ENCODE assay signal across 22 cellular contexts in the genomic region with DNA sequence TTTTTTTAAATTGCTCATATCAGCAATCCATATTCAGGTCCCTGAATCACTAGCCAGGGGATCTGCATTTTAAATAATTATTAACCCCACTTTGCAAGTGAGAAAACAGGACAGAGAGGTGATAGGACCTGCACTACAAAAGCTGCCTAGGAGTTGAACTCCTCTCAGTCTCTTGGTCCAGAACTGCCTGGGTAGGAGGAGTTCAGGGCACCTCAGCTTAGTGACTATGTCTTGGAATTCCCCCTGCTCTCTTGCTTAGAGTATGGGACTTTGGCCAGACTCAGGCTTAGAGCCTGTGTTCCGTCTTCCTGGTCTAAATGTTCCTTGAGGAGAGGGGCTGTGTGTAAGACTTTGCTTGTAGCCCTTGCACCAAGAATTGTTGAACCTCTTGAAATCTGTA.
DNase-seq lines count a peak whose midpoint lies in the region; ATAC-seq and TF ChIP-seq lines count a peak whose summit lies in the region.
"Had no signal": no experiment of that assay in that cellular context is flagged by ENCODE, and none has a peak within 500 bp of the region (broad histone marks: within the 10 kb centered on the region; RNA-seq: fewer than 3 reads in every experiment).

No MANE protein-coding gene starts in this region.

- H3K4me1 ChIP-seq in vagina = no peaks in the 10 kb centered on the region
- H3K4me1 ChIP-seq: A549; BE2C; BLaER1 treated with 17β-estradiol and CSF1 and Interleukin-3, amounts not matched to agents 10 nM and 100 nM had no signal

- H3K4me1 Mint-ChIP-seq in stimulated activated naive CD8-positive, alpha-beta T cell treated with anti-CD3 and anti-CD28 coated beads, Interleukin-15, amount 100 ng/mL, for 72 hours = no peaks in the 10 kb centered on the region
- no peaks in the 10 kb centered on the region for H3K4me1 Mint-ChIP-seq in activated CD4-positive, alpha-beta T cell treated with anti-CD3 and anti-CD28 coated beads, Interleukin-2, amount 10 ng/mL, durations not matched to agents 24 days and 14 days
- H3K4me1 Mint-ChIP-seq: CD14-positive monocyte had no signal

- H3K36me3 ChIP-seq in vagina = no peaks in the 10 kb centered on the region
- H3K36me3 ChIP-seq: BE2C; BLaER1 treated with 17β-estradiol and CSF1 and Interleukin-3, amounts not matched to agents 10 nM and 100 nM had no signal

- H3K27me3 ChIP-seq in vagina = no peaks in the 10 kb centered on the region
- H3K27me3 ChIP-seq: BE2C; BLaER1 treated with 17β-estradiol and CSF1 and Interleukin-3, amounts not matched to agents 10 nM and 100 nM had no signal

- TF ChIP-seq CTCF in GM12865 (IDR thresholded peaks at IDR 0.05; ENCODE audit: insufficient read depth, low read depth, low read length, missing control alignments) (no peak), vagina (IDR thresholded peaks at IDR 0.05) (no peak)

- intact Hi-C loops in activated CD4-positive, alpha-beta T cell treated with anti-CD3 and anti-CD28 coated beads, Interleukin-2, amount 10 ng/mL, durations not matched to agents 24 days and 14 days (cut with micrococcal nuclease) = no loop called here
- intact Hi-C loops in vagina (cut with DNase I) = no loop called here

- H3K9me3 ChIP-seq in vagina = no peaks in the 10 kb centered on the region
- H3K9me3 ChIP-seq: A549, BE2C had no signal

- H3K4me3 ChIP-seq in GM12865 (ENCODE audit: low read depth, low read length) (no peak overlapping the region), vagina (no peak overlapping the region)
- H3K4me3 ChIP-seq: A549; BLaER1 treated with 17β-estradiol and CSF1 and Interleukin-3, amounts not matched to agents 10 nM and 100 nM; GM23248 had no signal

- no peak overlapping the region for H3K27ac ChIP-seq in vagina
- H3K27ac ChIP-seq: A549; BLaER1 treated with 17β-estradiol and CSF1 and Interleukin-3, amounts not matched to agents 10 nM and 100 nM; GM23248 had no signal

- ATAC-seq in GM19463 (IDR thresholded peaks at IDR 0.05; ENCODE audit: unreplicated experiment) = peak; percentile 57
- ATAC-seq in stimulated activated naive CD8-positive, alpha-beta T cell treated with anti-CD3 and anti-CD28 coated beads, Interleukin-15, amount 100 ng/mL, for 72 hours = no peak
- no peak for ATAC-seq in GM18858 (IDR thresholded peaks at IDR 0.05; ENCODE audit: unreplicated experiment)
- ATAC-seq: A549 had no signal

- no peak overlapping the region for H3K27ac Mint-ChIP-seq in stimulated activated naive CD8-positive, alpha-beta T cell treated with anti-CD3 and anti-CD28 coated beads, Interleukin-15, amount 100 ng/mL, for 72 hours
- H3K27ac Mint-ChIP-seq in activated CD4-positive, alpha-beta T cell treated with anti-CD3 and anti-CD28 coated beads, Interleukin-2, amount 10 ng/mL, durations not matched to agents 24 days and 14 days = no peak overlapping the region
- H3K27ac Mint-ChIP-seq: CD14-positive monocyte; CD4-positive, alpha-beta T cell; CD8-positive, alpha-beta memory T cell had no signal

- no peaks in the 10 kb centered on the region for H3K9me3 Mint-ChIP-seq in stimulated activated naive CD8-positive, alpha-beta T cell treated with anti-CD3 and anti-CD28 coated beads, Interleukin-15, amount 100 ng/mL, for 72 hours
- H3K9me3 Mint-ChIP-seq in activated CD4-positive, alpha-beta T cell treated with anti-CD3 and anti-CD28 coated beads, Interleukin-2, amount 10 ng/mL, durations not matched to agents 24 days and 14 days = no peaks in the 10 kb centered on the region
- H3K9me3 Mint-ChIP-seq: CD4-positive, alpha-beta T cell had no signal

- no peak overlapping the region for H3K4me3 Mint-ChIP-seq in stimulated activated naive CD8-positive, alpha-beta T cell treated with anti-CD3 and anti-CD28 coated beads, Interleukin-15, amount 100 ng/mL, for 72 hours
- no peak overlapping the region for H3K4me3 Mint-ChIP-seq in activated CD4-positive, alpha-beta T cell treated with anti-CD3 and anti-CD28 coated beads, Interleukin-2, amount 10 ng/mL, durations not matched to agents 24 days and 14 days
- H3K4me3 Mint-ChIP-seq: CD14-positive monocyte; CD4-positive, alpha-beta T cell; CD8-positive, alpha-beta memory T cell had no signal

- TF ChIP-seq POLR2A in vagina (IDR thresholded peaks at IDR 0.05) = no peak

- H3K36me3 Mint-ChIP-seq in activated CD4-positive, alpha-beta T cell treated with anti-CD3 and anti-CD28 coated beads, Interleukin-2, amount 10 ng/mL, durations not matched to agents 24 days and 14 days (ENCODE audit: low read depth) = no peaks in the 10 kb centered on the region
- H3K36me3 Mint-ChIP-seq: CD14-positive monocyte; CD8-positive, alpha-beta memory T cell had no signal

- peak; percentile 5 for DNase-seq in GM12865 (ENCODE audit: low read depth)
- DNase-seq in kidney tubule cell (ENCODE audit: low spot score) = peak; percentile 48
- no peak for DNase-seq in stimulated activated naive CD8-positive, alpha-beta T cell treated with anti-CD3 and anti-CD28 coated beads, Interleukin-15, amount 100 ng/mL, for 72 hours
- DNase-seq in activated CD4-positive, alpha-beta T cell treated with anti-CD3 and anti-CD28 coated beads, Interleukin-2, amount 10 ng/mL, durations not matched to agents 24 days and 14 days = no peak
- no peak for DNase-seq in vagina (ENCODE audit: extremely low spot score in 2 of 2)
- DNase-seq: 8988T; ACHN; AML-193; BE2C; CD4-positive, alpha-beta T cell; CD8-positive, alpha-beta memory T cell; DMS 273 treated with DMSO at 0.1 percent for 48 hours; DMS79; GF-D8; GM23248; H7; HCEC 1CT had no signal

- H3K27me3 Mint-ChIP-seq in stimulated activated naive CD8-positive, alpha-beta T cell treated with anti-CD3 and anti-CD28 coated beads, Interleukin-15, amount 100 ng/mL, for 72 hours = peaks cover 27% of the 10 kb centered on the region
- peaks cover 2% of the 10 kb centered on the region for H3K27me3 Mint-ChIP-seq in activated CD4-positive, alpha-beta T cell treated with anti-CD3 and anti-CD28 coated beads, Interleukin-2, amount 10 ng/mL, durations not matched to agents 24 days and 14 days

Comparison
In these comparisons a context has a peak if more than half of its experiments do, and no peak if none do; other contexts are left out.
1. DNase-seq: peak in GM12865 (single experiment) and kidney tubule cell (single experiment); none in stimulated activated naive CD8-positive, alpha-beta T cell treated with anti-CD3 and anti-CD28 coated beads, Interleukin-15, amount 100 ng/mL, for 72 hours (0 of 2), activated CD4-positive, alpha-beta T cell treated with anti-CD3 and anti-CD28 coated beads, Interleukin-2, amount 10 ng/mL, durations not matched to agents 24 days and 14 days (single experiment) and vagina (0 of 2).